Comparison of ENCODE assay signal across 28 cellular contexts in the genomic region with DNA sequence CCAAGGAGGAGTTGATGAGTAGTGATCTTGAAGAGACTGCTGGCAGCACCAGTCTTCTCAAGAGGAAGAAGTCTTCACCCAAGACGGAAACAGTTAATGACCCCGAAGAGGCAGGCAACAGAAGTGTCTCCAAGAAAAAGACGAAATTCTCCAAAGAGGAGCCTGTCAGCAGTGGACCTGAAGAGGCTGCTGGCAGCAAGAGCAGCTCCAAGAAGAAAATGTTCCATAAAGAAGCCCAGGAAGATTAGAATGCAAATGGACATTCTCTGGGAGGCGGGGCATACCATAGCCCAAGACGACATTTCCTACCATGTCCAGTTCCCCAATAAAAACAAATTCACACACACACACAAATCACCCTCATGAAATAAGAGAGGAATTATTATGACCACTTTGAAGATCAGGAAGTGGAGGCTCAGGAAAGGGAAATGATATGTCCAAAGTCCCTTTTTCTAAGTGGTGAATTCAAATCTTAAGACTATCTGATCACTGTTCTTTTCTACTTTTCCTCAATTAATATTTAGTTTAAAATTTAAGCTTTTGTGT.
DNase-seq lines count a peak whose midpoint lies in the region; ATAC-seq and TF ChIP-seq lines count a peak whose summit lies in the region.
"Had no signal": no experiment of that assay in that cellular context is flagged by ENCODE, and none has a peak within 500 bp of the region (broad histone marks: within the 10 kb centered on the region; RNA-seq: fewer than 3 reads in every experiment).

No MANE protein-coding gene starts in this region.

- H3K9ac ChIP-seq in SK-N-MC (ENCODE audit: insufficient read length): no peak overlapping the region

- DNase-seq in SK-N-MC (ENCODE audit: low read depth, low spot score) (no peak), left cardiac atrium (no peak), osteocyte (ENCODE audit: extremely low spot score, unreplicated experiment) (no peak), vagina (ENCODE audit: extremely low spot score in 2 of 2) (no peak), retina (no peak)
- DNase-seq: activated B cell treated with CpG ODN at 0.5 μM for 24 hours; activated CD4-positive, alpha-beta T cell treated with anti-CD3 and anti-CD28 coated beads, Interleukin-2, amount 50 U/mL, for 4 hours; activated CD8-positive, alpha-beta memory T cell treated with anti-CD3 and anti-CD28 coated beads, Interleukin-2, amount 50 U/mL, for 4 hours; activated naive CD8-positive, alpha-beta T cell treated with anti-CD3 and anti-CD28 coated beads, Interleukin-2, amount 10 ng/mL, durations not matched to agents 7 days and 5 days; CD4-positive, alpha-beta memory T cell; colonic mucosa; DMS53; endodermal cell; GDM1; glutamatergic neuron; midbrain; MV-4-11; NCI-H1694 treated with DMSO at 0.1 percent for 48 hours; nephron progenitor cell; psoas muscle; RPMI8226; stimulated activated CD4-positive, alpha-beta T cell treated with anti-CD3 and anti-CD28 coated beads, Interleukin-12 subunit alpha, Interleukin-12 subunit beta, amount 100 ng/mL, for 4 hours; stimulated activated CD4-positive, alpha-beta T cell treated with anti-CD3 and anti-CD28 coated beads, Interleukin-4, amount 100 ng/mL, for 4 hours; stimulated activated naive CD8-positive, alpha-beta T cell treated with anti-CD3 and anti-CD28 coated beads, Interleukin-15, amount 100 ng/mL, for 72 hours; T-helper 9 cell had no signal

- H3K9me3 ChIP-seq in SK-N-MC (ENCODE audit: low read depth, low read length): no peaks in the 10 kb centered on the region
- no peaks in the 10 kb centered on the region for H3K9me3 ChIP-seq in vagina
- H3K9me3 ChIP-seq: colonic mucosa, psoas muscle had no signal

- peaks cover 52% of the 10 kb centered on the region for H3K4me1 Mint-ChIP-seq in osteocyte (ENCODE audit: unreplicated experiment)
- H3K4me1 Mint-ChIP-seq: activated naive CD8-positive, alpha-beta T cell treated with anti-CD3 and anti-CD28 coated beads, Interleukin-2, amount 10 ng/mL, durations not matched to agents 7 days and 5 days; CD4-positive, alpha-beta memory T cell; stimulated activated naive CD8-positive, alpha-beta T cell treated with anti-CD3 and anti-CD28 coated beads, Interleukin-15, amount 100 ng/mL, for 72 hours had no signal

- ATAC-seq in left cardiac atrium (peak; percentile 48 to 59), HG02571 (IDR thresholded peaks at IDR 0.05; ENCODE audit: unreplicated experiment) (no peak), GM21619 (IDR thresholded peaks at IDR 0.05; ENCODE audit: unreplicated experiment) (no peak)
- ATAC-seq: psoas muscle; stimulated activated naive CD8-positive, alpha-beta T cell treated with anti-CD3 and anti-CD28 coated beads, Interleukin-15, amount 100 ng/mL, for 72 hours had no signal

- no peaks in the 10 kb centered on the region for H3K27me3 ChIP-seq in vagina
- H3K27me3 ChIP-seq: colonic mucosa had no signal

- H3K4me3 ChIP-seq in SK-N-MC: no peak overlapping the region
- no peak overlapping the region for H3K4me3 ChIP-seq in vagina
- H3K4me3 ChIP-seq: colonic mucosa, psoas muscle had no signal

- H3K36me3 Mint-ChIP-seq in osteocyte (ENCODE audit: unreplicated experiment): peaks cover 23% of the 10 kb centered on the region
- H3K36me3 Mint-ChIP-seq: activated naive CD8-positive, alpha-beta T cell treated with anti-CD3 and anti-CD28 coated beads, Interleukin-2, amount 10 ng/mL, durations not matched to agents 7 days and 5 days; CD4-positive, alpha-beta memory T cell had no signal

- H3K27me3 Mint-ChIP-seq in osteocyte (ENCODE audit: unreplicated experiment): no peaks in the 10 kb centered on the region
- H3K27me3 Mint-ChIP-seq: activated B cell treated with CpG ODN at 0.5 μM for 24 hours; brain; CD4-positive, alpha-beta memory T cell; stimulated activated naive CD8-positive, alpha-beta T cell treated with anti-CD3 and anti-CD28 coated beads, Interleukin-15, amount 100 ng/mL, for 72 hours had no signal

- TF ChIP-seq CTCF in osteocyte (IDR thresholded peaks at IDR 0.05) (no peak), vagina (IDR thresholded peaks at IDR 0.05) (no peak)

- H3K4me1 ChIP-seq in vagina: peaks cover 41% of the 10 kb centered on the region
- H3K4me1 ChIP-seq: colonic mucosa had no signal

- H3K4me3 Mint-ChIP-seq in osteocyte (ENCODE audit: unreplicated experiment): no peak overlapping the region
- H3K4me3 Mint-ChIP-seq: activated B cell treated with CpG ODN at 0.5 μM for 24 hours; activated naive CD8-positive, alpha-beta T cell treated with anti-CD3 and anti-CD28 coated beads, Interleukin-2, amount 10 ng/mL, durations not matched to agents 7 days and 5 days; brain; CD4-positive, alpha-beta memory T cell; endodermal cell; nephron progenitor cell; stimulated activated naive CD8-positive, alpha-beta T cell treated with anti-CD3 and anti-CD28 coated beads, Interleukin-15, amount 100 ng/mL, for 72 hours had no signal

- no peaks in the 10 kb centered on the region for H3K9me3 Mint-ChIP-seq in osteocyte (ENCODE audit: unreplicated experiment)
- H3K9me3 Mint-ChIP-seq: activated B cell treated with CpG ODN at 0.5 μM for 24 hours; activated naive CD8-positive, alpha-beta T cell treated with anti-CD3 and anti-CD28 coated beads, Interleukin-2, amount 10 ng/mL, durations not matched to agents 7 days and 5 days; CD4-positive, alpha-beta memory T cell; stimulated activated naive CD8-positive, alpha-beta T cell treated with anti-CD3 and anti-CD28 coated beads, Interleukin-15, amount 100 ng/mL, for 72 hours had no signal

- intact Hi-C loops in left cardiac atrium (cut with DNase I) (loop anchor here (5.0 kb wide), 3 partner anchors 178 to 708 kb away; no protein-coding TSS in a partner anchor), vagina (cut with DNase I) (loop anchor here (10.0 kb wide), 2 partner anchors 626 to 706 kb away; no protein-coding TSS in a partner anchor)

- H3K27ac Mint-ChIP-seq in osteocyte (ENCODE audit: unreplicated experiment): peak overlapping the region; percentile 79
- H3K27ac Mint-ChIP-seq: activated B cell treated with CpG ODN at 0.5 μM for 24 hours; activated naive CD8-positive, alpha-beta T cell treated with anti-CD3 and anti-CD28 coated beads, Interleukin-2, amount 10 ng/mL, durations not matched to agents 7 days and 5 days; brain; CD4-positive, alpha-beta memory T cell; endodermal cell; nephron progenitor cell; stimulated activated naive CD8-positive, alpha-beta T cell treated with anti-CD3 and anti-CD28 coated beads, Interleukin-15, amount 100 ng/mL, for 72 hours had no signal

- peak overlapping the region; percentile 11; the same call in 1 of the 2 replicates for H3K27ac ChIP-seq in SK-N-MC
- peak overlapping the region; percentile 34 for H3K27ac ChIP-seq in vagina
- H3K27ac ChIP-seq: colonic mucosa, psoas muscle had no signal

- TF ChIP-seq POLR2A in vagina (IDR thresholded peaks at IDR 0.05): no peak

- H3K36me3 ChIP-seq in SK-N-MC (ENCODE audit: insufficient read depth, low read length): peaks cover 27% of the 10 kb centered on the region
- H3K36me3 ChIP-seq in vagina: no peaks in the 10 kb centered on the region
- H3K36me3 ChIP-seq: colonic mucosa had no signal

Comparison
In these comparisons a context has a peak if more than half of its experiments do, and no peak if none do; other contexts are left out.
1. ATAC-seq: peak in left cardiac atrium (2 of 2); none in HG02571 (single experiment) and GM21619 (single experiment).